ENCODE assay signal across 23 cellular contexts in the genomic region with DNA sequence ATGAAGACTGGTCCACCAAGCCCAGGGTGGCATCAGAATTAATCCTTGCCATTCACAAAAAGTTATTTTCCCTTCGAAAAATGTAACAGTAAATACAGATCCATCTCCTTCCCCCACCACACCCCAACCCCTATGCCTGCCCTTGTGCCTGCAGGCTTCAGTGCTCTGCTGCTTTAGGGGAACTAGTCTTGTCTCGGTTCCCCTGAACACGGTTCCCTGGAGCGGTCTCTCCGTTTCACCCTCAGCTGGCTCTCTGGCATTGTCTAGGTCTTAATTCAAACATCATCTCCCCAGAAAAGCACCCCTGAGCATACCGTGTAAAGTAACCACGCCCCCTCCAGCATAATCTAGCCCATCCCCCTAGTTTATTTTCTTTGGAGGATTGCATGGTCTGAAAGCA. TPM values are rescaled to one million over a fixed set of nuclear protein-coding genes. Genes with fewer than 3 reads are reported as not detected.
DNase-seq lines count a peak whose midpoint lies in the region; ATAC-seq and TF ChIP-seq lines count a peak whose summit lies in the region.
"Had no signal": no experiment of that assay in that cellular context is flagged by ENCODE, and none has a peak within 500 bp of the region (broad histone marks: within the 10 kb centered on the region; RNA-seq: fewer than 3 reads in every experiment).

No MANE protein-coding gene starts in this region.

- H3K9me3 ChIP-seq in lower lobe of right lung = no peaks in the 10 kb centered on the region
- no peaks in the 10 kb centered on the region for H3K9me3 ChIP-seq in naive thymus-derived CD4-positive, alpha-beta T cell (ENCODE audit: control insufficient read depth in 2 of 3, low read length in 3 of 3)
- H3K9me3 ChIP-seq: BLaER1, SK-N-SH had no signal

- CTCF ChIA-PET in naive thymus-derived CD4-positive, alpha-beta T cell (lab: Charles Lee) = no interaction called here

- POLR2A ChIA-PET in naive thymus-derived CD4-positive, alpha-beta T cell (lab: Charles Lee) = interaction anchor here (0.7 kb wide), 1 partner anchor 205 kb away, joined by 4 read pairs; no protein-coding TSS in a partner anchor

- H3K4me3 Mint-ChIP-seq in IgD-negative memory B cell (peak overlapping the region in 3 of 4 donors; percentile 29 to 75 (median 65)), progenitor cell of endocrine pancreas (ENCODE audit: low read depth) (no peak overlapping the region)
- no peak overlapping the region for H3K4me3 Mint-ChIP-seq in naive thymus-derived CD4-positive, alpha-beta T cell
- H3K4me3 Mint-ChIP-seq: CD4-positive, alpha-beta T cell had no signal

- TF ChIP-seq CTCF in lower lobe of right lung (IDR thresholded peaks at IDR 0.05) (no peak), progenitor cell of endocrine pancreas (IDR thresholded peaks at IDR 0.05; ENCODE audit: unreplicated experiment) (no peak)

- H3K36me3 ChIP-seq in lower lobe of right lung = no peaks in the 10 kb centered on the region
- H3K36me3 ChIP-seq in naive thymus-derived CD4-positive, alpha-beta T cell (ENCODE audit: control insufficient read depth in 2 of 3, insufficient read depth in 3 of 3, low read length in 3 of 3) = no peaks in the 10 kb centered on the region
- H3K36me3 ChIP-seq: BLaER1 had no signal

- H3K4me1 ChIP-seq in lower lobe of right lung = peaks cover 66% of the 10 kb centered on the region
- H3K4me1 ChIP-seq in naive thymus-derived CD4-positive, alpha-beta T cell (ENCODE audit: control insufficient read depth in 2 of 2, insufficient read depth in 2 of 2, low read length in 2 of 2) = no peaks in the 10 kb centered on the region
- H3K4me1 ChIP-seq: Caco-2 had no signal

- H3K27me3 Mint-ChIP-seq in IgD-negative memory B cell = peaks cover 8% of the 10 kb centered on the region
- H3K27me3 Mint-ChIP-seq in naive thymus-derived CD4-positive, alpha-beta T cell = peaks cover 3 to 13% (median 10%) of the 10 kb centered on the region in 5 donors
- no peaks in the 10 kb centered on the region for H3K27me3 Mint-ChIP-seq in progenitor cell of endocrine pancreas

- no peaks in the 10 kb centered on the region for H3K27me3 ChIP-seq in lower lobe of right lung (ENCODE audit: low read depth)
- H3K27me3 ChIP-seq in naive thymus-derived CD4-positive, alpha-beta T cell (ENCODE audit: control insufficient read depth in 2 of 2, insufficient read depth in 2 of 2, low read length in 2 of 2) = no peaks in the 10 kb centered on the region
- H3K27me3 ChIP-seq: BLaER1 had no signal

- ATAC-seq in GM18868 (IDR thresholded peaks at IDR 0.05; ENCODE audit: unreplicated experiment) (peak; percentile 71), lower lobe of right lung (no peak)
- ATAC-seq in naive thymus-derived CD4-positive, alpha-beta T cell = no peak
- ATAC-seq: HCT116 had no signal

- intact Hi-C loops in lower lobe of right lung (cut with DNase I) = no loop called here
- intact Hi-C loops in naive thymus-derived CD4-positive, alpha-beta T cell (cut with micrococcal nuclease) = no loop called here

- peak overlapping the region in 2 of 3 donors; percentile 23 to 57 for H3K27ac Mint-ChIP-seq in IgD-negative memory B cell
- no peak overlapping the region for H3K27ac Mint-ChIP-seq in naive thymus-derived CD4-positive, alpha-beta T cell
- H3K27ac Mint-ChIP-seq in progenitor cell of endocrine pancreas = no peak overlapping the region
- H3K27ac Mint-ChIP-seq: CD4-positive, alpha-beta T cell had no signal

- H3K4me1 Mint-ChIP-seq in IgD-negative memory B cell = peaks cover 9 to 15% (median 14%) of the 10 kb centered on the region in 3 donors
- peaks cover 0 to 13% (median 9%) of the 10 kb centered on the region in 7 donors for H3K4me1 Mint-ChIP-seq in naive thymus-derived CD4-positive, alpha-beta T cell
- H3K4me1 Mint-ChIP-seq in progenitor cell of endocrine pancreas (ENCODE audit: low read depth) = no peaks in the 10 kb centered on the region

- H3K27ac ChIP-seq in lower lobe of right lung = peak overlapping the region; percentile 24
- H3K27ac ChIP-seq in naive thymus-derived CD4-positive, alpha-beta T cell (ENCODE audit: low read depth, low read length) = no peak overlapping the region
- H3K27ac ChIP-seq: BLaER1, RWPE1 had no signal

- H3K9me3 Mint-ChIP-seq in IgD-negative memory B cell (peaks cover 0 to 5% (median 4%) of the 10 kb centered on the region in 3 donors), progenitor cell of endocrine pancreas (ENCODE audit: low read depth) (peaks cover 7% of the 10 kb centered on the region)
- H3K9me3 Mint-ChIP-seq in naive thymus-derived CD4-positive, alpha-beta T cell = peaks cover 0 to 13% (median 0%) of the 10 kb centered on the region in 11 donors

- DNase-seq in lower lobe of right lung (no peak), NCI-H1436 treated with DMSO at 0.1 percent for 48 hours (lab: John Stamatoyannopoulos, UW) (no peak), progenitor cell of endocrine pancreas (ENCODE audit: low spot score, unreplicated experiment) (no peak), amygdala (lab: John Stamatoyannopoulos, UW) (no peak)
- DNase-seq in naive thymus-derived CD4-positive, alpha-beta T cell = no peak
- DNase-seq: Caco-2; CD4-positive, alpha-beta T cell; DMS 273 treated with DMSO at 0.1 percent for 48 hours; DMS79 treated with DMSO at 0.1 percent for 48 hours; KG1; NCI-H1092; NCI-H1436; NCI-H1930; NCI-H2227 treated with DMSO at 0.1 percent for 48 hours; NCI-H510A; NCI-H748 treated with DMSO at 0.1 percent for 48 hours; SIG-M5; SK-N-SH had no signal

- H3K36me3 Mint-ChIP-seq in IgD-negative memory B cell (peaks cover 1% of the 10 kb centered on the region), progenitor cell of endocrine pancreas (ENCODE audit: insufficient read depth) (peaks cover 1% of the 10 kb centered on the region)
- H3K36me3 Mint-ChIP-seq in naive thymus-derived CD4-positive, alpha-beta T cell = peaks cover 0 to 6% (median 0%) of the 10 kb centered on the region in 5 donors

- no peak overlapping the region for H3K4me3 ChIP-seq in lower lobe of right lung
- no peak overlapping the region for H3K4me3 ChIP-seq in naive thymus-derived CD4-positive, alpha-beta T cell (ENCODE audit: low read length)
- H3K4me3 ChIP-seq: BLaER1 had no signal

RNA-seq across cellular contexts. Expression of gene EMP2, which starts 25.8 kb away (rescaled TPM):
- polyA plus RNA-seq in IgD-negative memory B cell = not detected
- total RNA-seq in lower lobe of right lung = 518 TPM
- total RNA-seq in naive thymus-derived CD4-positive, alpha-beta T cell = not detected
- polyA plus RNA-seq in naive thymus-derived CD4-positive, alpha-beta T cell = not detected
- 10.5 and 11.6 TPM in 2 replicates for total RNA-seq in progenitor cell of endocrine pancreas
- total RNA-seq: CD4-positive, alpha-beta T cell had no signal

Comparison
In these comparisons a context has a peak if more than half of its experiments do, and no peak if none do; other contexts are left out.
1. H3K27ac Mint-ChIP-seq: peak in IgD-negative memory B cell (2 of 3); none in naive thymus-derived CD4-positive, alpha-beta T cell (0 of 9) and progenitor cell of endocrine pancreas (single experiment).
2. H3K4me3 Mint-ChIP-seq: peak in IgD-negative memory B cell (3 of 4); none in naive thymus-derived CD4-positive, alpha-beta T cell (0 of 10) and progenitor cell of endocrine pancreas (single experiment).
3. RNA of gene EMP2, which starts 25.8 kb away (total RNA-seq): 518 TPM in lower lobe of right lung (single experiment); 10.5 to 11.6 TPM in progenitor cell of endocrine pancreas and not detected in naive thymus-derived CD4-positive, alpha-beta T cell; every median in the first group is over 10 times any median in the second.